9 cellular contexts compared by ENCODE assay signal in genomic region chr9:125705893-125706292, GRCh38. TPM values are rescaled to one million over a fixed set of nuclear protein-coding genes. Genes with fewer than 3 reads are reported as not detected.
A peak's percentile ranks its signal among the peaks of the same experiment; 100 is the strongest.
DNase-seq lines count a peak whose midpoint lies in the region; ATAC-seq, FAIRE-seq and TF ChIP-seq lines count a peak whose summit lies in the region.
"Had no signal": no experiment of that assay in that cellular context is flagged by ENCODE, and none has a peak within 500 bp of the region (broad histone marks: within the 10 kb centered on the region; RNA-seq: fewer than 3 reads in every experiment).

No MANE protein-coding gene starts in this region.

- CTCF ChIA-PET in activated CD4-positive, alpha-beta T cell treated with anti-CD3 and anti-CD28 coated beads, Interleukin-2, amount 10 ng/mL, durations not matched to agents 7 days and 5 days (lab: Charles Lee) = no interaction called here

- H3K4me1 ChIP-seq in keratinocyte (ENCODE audit: control insufficient read depth, extremely low read depth, insufficient read depth, low read length) (peaks cover 27% of the 10 kb centered on the region), suprapubic skin (peaks cover 39% of the 10 kb centered on the region)

- peaks cover 46% of the 10 kb centered on the region for H3K4me1 Mint-ChIP-seq in activated CD4-positive, alpha-beta T cell treated with anti-CD3 and anti-CD28 coated beads, Interleukin-2, amount 10 ng/mL, durations not matched to agents 7 days and 5 days
- peaks cover 34% of the 10 kb centered on the region for H3K4me1 Mint-ChIP-seq in activated T-helper 2 cell treated with anti-CD3 and anti-CD28 coated beads, Interferon-gamma antibody, Interleukin-2, Interleukin-4, amounts not matched to agents 10 μg/mL and 5 μg/mL and 100 μg/mL, durations not matched to agents 14 hours and 24 hours and 36 hours (ENCODE audit: low read depth)

- H4K20me1 ChIP-seq in keratinocyte (ENCODE audit: control insufficient read depth, extremely low read depth, insufficient read depth, low read length) = no peaks in the 10 kb centered on the region

- dilution Hi-C loops in keratinocyte (cut with MboI; ENCODE audit: extremely low pct_ligation_motif_present, low sequenced_read_pairs) = no loop called here

- TF ChIP-seq EP300 in suprapubic skin (IDR thresholded peaks at IDR 0.05) = no peak

- no peak for ATAC-seq in GM18502 (IDR thresholded peaks at IDR 0.05; ENCODE audit: poor library complexity, unreplicated experiment)

- H3K4me3 Mint-ChIP-seq in activated CD4-positive, alpha-beta T cell treated with anti-CD3 and anti-CD28 coated beads, Interleukin-2, amount 10 ng/mL, durations not matched to agents 7 days and 5 days = peak overlapping the region; percentile 88
- H3K4me3 Mint-ChIP-seq in activated T-helper 2 cell treated with anti-CD3 and anti-CD28 coated beads, Interferon-gamma antibody, Interleukin-2, Interleukin-4, amounts not matched to agents 10 μg/mL and 5 μg/mL and 100 μg/mL, durations not matched to agents 14 hours and 24 hours and 36 hours (ENCODE audit: low read depth) = peak overlapping the region; percentile 85

- FAIRE-seq in keratinocyte (lab: Jason Lieb, UNC) = no peak

- H3K27me3 ChIP-seq in keratinocyte (ENCODE audit: control insufficient read depth, extremely low read depth, insufficient read depth, low read length) = no peaks in the 10 kb centered on the region
- H3K27me3 ChIP-seq in suprapubic skin = no peaks in the 10 kb centered on the region

- H3K36me3 Mint-ChIP-seq in activated CD4-positive, alpha-beta T cell treated with anti-CD3 and anti-CD28 coated beads, Interleukin-2, amount 10 ng/mL, durations not matched to agents 7 days and 5 days (ENCODE audit: low read depth) = peaks cover 9% of the 10 kb centered on the region
- peaks cover 23% of the 10 kb centered on the region for H3K36me3 Mint-ChIP-seq in activated T-helper 2 cell treated with anti-CD3 and anti-CD28 coated beads, Interferon-gamma antibody, Interleukin-2, Interleukin-4, amounts not matched to agents 10 μg/mL and 5 μg/mL and 100 μg/mL, durations not matched to agents 14 hours and 24 hours and 36 hours (ENCODE audit: low read depth)

- 81% methylated on average over 4 of the region's 4 CpGs for WGBS in suprapubic skin

- peak overlapping the region; percentile 97 for H3K4me2 ChIP-seq in keratinocyte (ENCODE audit: control insufficient read depth, extremely low read depth, insufficient read depth, low read depth, low read length)

- no peaks in the 10 kb centered on the region for H3K27me3 Mint-ChIP-seq in activated CD4-positive, alpha-beta T cell treated with anti-CD3 and anti-CD28 coated beads, Interleukin-2, amount 10 ng/mL, durations not matched to agents 7 days and 5 days
- H3K27me3 Mint-ChIP-seq in activated T-helper 2 cell treated with anti-CD3 and anti-CD28 coated beads, Interferon-gamma antibody, Interleukin-2, Interleukin-4, amounts not matched to agents 10 μg/mL and 5 μg/mL and 100 μg/mL, durations not matched to agents 14 hours and 24 hours and 36 hours (ENCODE audit: low read depth) = no peaks in the 10 kb centered on the region

- POLR2A ChIA-PET in activated CD4-positive, alpha-beta T cell treated with anti-CD3 and anti-CD28 coated beads, Interleukin-2, amount 10 ng/mL, durations not matched to agents 7 days and 5 days (lab: Charles Lee) = no interaction called here

- H3K79me2 ChIP-seq in keratinocyte (ENCODE audit: control insufficient read depth, insufficient read depth, low read length) = peaks cover 50% of the 10 kb centered on the region

- peak overlapping the region; percentile 91 to 96 (median 94) for H3K4me3 ChIP-seq in keratinocyte (ENCODE audit: control insufficient read depth in 2 of 3, extremely low read depth in 1 of 3, insufficient read depth in 2 of 3, low read depth in 1 of 3, low read length in 3 of 3)
- H3K4me3 ChIP-seq in suprapubic skin = peak overlapping the region; percentile 66

- TF ChIP-seq CTCF in keratinocyte (optimal IDR thresholded peaks at IDR 0.05 in 1 of 3, IDR thresholded peaks at IDR 0.05 in 1 of 3, conservative IDR thresholded peaks at IDR 0.05 in 1 of 3; ENCODE audit: extremely low read depth in 1 of 3, insufficient read depth in 2 of 3, low read length in 3 of 3) = no peak
- no peak for TF ChIP-seq CTCF in suprapubic skin (IDR thresholded peaks at IDR 0.05)

- no peaks in the 10 kb centered on the region for H3K9me3 Mint-ChIP-seq in activated CD4-positive, alpha-beta T cell treated with anti-CD3 and anti-CD28 coated beads, Interleukin-2, amount 10 ng/mL, durations not matched to agents 7 days and 5 days
- H3K9me3 Mint-ChIP-seq in activated T-helper 2 cell treated with anti-CD3 and anti-CD28 coated beads, Interferon-gamma antibody, Interleukin-2, Interleukin-4, amounts not matched to agents 10 μg/mL and 5 μg/mL and 100 μg/mL, durations not matched to agents 14 hours and 24 hours and 36 hours = no peaks in the 10 kb centered on the region

- peak overlapping the region; percentile 87 for H3K27ac ChIP-seq in keratinocyte (ENCODE audit: control insufficient read depth, insufficient read depth, low read length)
- H3K27ac ChIP-seq in suprapubic skin = no peak overlapping the region

- intact Hi-C loops in activated T-helper 2 cell treated with anti-CD3 and anti-CD28 coated beads, Interferon-gamma antibody, Interleukin-2, Interleukin-4, amounts not matched to agents 10 μg/mL and 5 μg/mL and 100 μg/mL, durations not matched to agents 14 hours and 24 hours and 36 hours (cut with micrococcal nuclease) = loop anchor here (2.0 kb wide), 1 partner anchor 55 kb away; no protein-coding TSS in a partner anchor

- DNase-seq in activated CD4-positive, alpha-beta T cell treated with anti-CD3 and anti-CD28 coated beads, Interleukin-2, amount 10 ng/mL, durations not matched to agents 7 days and 5 days = no peak
- DNase-seq in activated CD4-positive, alpha-beta T cell treated with anti-CD3 and anti-CD28 coated beads for 48 hours = no peak
- no peak for DNase-seq in activated T-helper 2 cell treated with anti-CD3 and anti-CD28 coated beads, Interferon-gamma antibody, Interleukin-2, Interleukin-4, amounts not matched to agents 10 μg/mL and 5 μg/mL and 100 μg/mL, durations not matched to agents 14 hours and 24 hours and 36 hours (ENCODE audit: low spot score)
- DNase-seq in keratinocyte (ENCODE audit: low read depth, low spot score) (no peak), suprapubic skin (ENCODE audit: low spot score in 2 of 2) (no peak), NCI-H526 treated with DMSO at 0.1 percent for 48 hours (lab: John Stamatoyannopoulos, UW) (no peak), activated gamma-delta T cell (lab: John Stamatoyannopoulos, UW) (no peak)
- DNase-seq: NCI-H446 had no signal

- no peak for TF ChIP-seq POLR2A in suprapubic skin (IDR thresholded peaks at IDR 0.05)

- H3K27ac Mint-ChIP-seq in activated CD4-positive, alpha-beta T cell treated with anti-CD3 and anti-CD28 coated beads, Interleukin-2, amount 10 ng/mL, durations not matched to agents 7 days and 5 days = no peak overlapping the region
- peak overlapping the region; percentile 9 for H3K27ac Mint-ChIP-seq in activated T-helper 2 cell treated with anti-CD3 and anti-CD28 coated beads, Interferon-gamma antibody, Interleukin-2, Interleukin-4, amounts not matched to agents 10 μg/mL and 5 μg/mL and 100 μg/mL, durations not matched to agents 14 hours and 24 hours and 36 hours

- H3K36me3 ChIP-seq in keratinocyte (ENCODE audit: control insufficient read depth in 2 of 2, extremely low read depth in 1 of 2, insufficient read depth in 2 of 2, low read length in 2 of 2) (peaks cover 0 to 3% of the 10 kb centered on the region in 2 experiments), suprapubic skin (no peaks in the 10 kb centered on the region)

- peak overlapping the region; percentile 94 for H3K9ac ChIP-seq in keratinocyte (ENCODE audit: control insufficient read depth, extremely low read depth, insufficient read depth, low read length)

- no peak overlapping the region for H2AFZ ChIP-seq in keratinocyte (ENCODE audit: control insufficient read depth, low read length)

- H3K9me3 ChIP-seq in keratinocyte (ENCODE audit: control insufficient read depth, low read depth, low read length) = no peaks in the 10 kb centered on the region
- H3K9me3 ChIP-seq in suprapubic skin = no peaks in the 10 kb centered on the region

- H3K9me1 ChIP-seq in keratinocyte (ENCODE audit: control insufficient read depth, extremely low read depth, insufficient read depth, low read length) = no peaks in the 10 kb centered on the region

RNA-seq across cellular contexts. Expression of gene MAPKAP1, which starts 1.1 kb away (rescaled TPM):
- 10 to 100 TPM; 58.7 to 63.6 TPM for total RNA-seq in activated CD4-positive, alpha-beta T cell treated with anti-CD3 and anti-CD28 coated beads, Interleukin-2, amount 10 ng/mL, durations not matched to agents 7 days and 5 days
- 77.9 and 83.8 TPM in 2 replicates for total RNA-seq in activated T-helper 2 cell treated with anti-CD3 and anti-CD28 coated beads, Interferon-gamma antibody, Interleukin-2, Interleukin-4, amounts not matched to agents 10 μg/mL and 5 μg/mL and 100 μg/mL, durations not matched to agents 14 hours and 24 hours and 36 hours
- polyA plus RNA-seq in keratinocyte = 105 to 145 TPM (median 129 TPM) in 3 replicates
- 41.9 TPM for polyA plus RNA-seq in keratinocyte (2011; ENCODE audit: low read depth)
- 111 and 193 TPM in 2 replicates for polyA plus RNA-seq in keratinocyte (2011; cell fraction: cytosol; rRNA removed)
- polyA plus RNA-seq in keratinocyte (2011; cell fraction: nucleus; rRNA removed) = 76.6 and 79.3 TPM in 2 replicates
- polyA plus RNA-seq in keratinocyte (2012; ENCODE audit: low replicate concordance) = 59.1 and 87.3 TPM in 2 replicates
- 131 to 227 TPM (median 175 TPM) in 3 replicates for polyA minus RNA-seq in keratinocyte
- 58.1 TPM for polyA minus RNA-seq in keratinocyte (2011; cell fraction: cytosol; rRNA and poly(A)+ RNA removed)
- polyA minus RNA-seq in keratinocyte (2011; cell fraction: nucleus; rRNA and poly(A)+ RNA removed) = 60.0 and 115 TPM in 2 replicates
- total RNA-seq in suprapubic skin = 10 to 100 TPM; 57.6 to 70.2 (median 68.7) TPM

RNA-seq across cellular contexts. Expression of gene PBX3, which starts 41.3 kb away (rescaled TPM):
- total RNA-seq in activated CD4-positive, alpha-beta T cell treated with anti-CD3 and anti-CD28 coated beads, Interleukin-2, amount 10 ng/mL, durations not matched to agents 7 days and 5 days = 10 to 100 TPM; 21.5 to 22.5 TPM
- 20.6 and 21.4 TPM in 2 replicates for total RNA-seq in activated T-helper 2 cell treated with anti-CD3 and anti-CD28 coated beads, Interferon-gamma antibody, Interleukin-2, Interleukin-4, amounts not matched to agents 10 μg/mL and 5 μg/mL and 100 μg/mL, durations not matched to agents 14 hours and 24 hours and 36 hours
- polyA plus RNA-seq in keratinocyte = 20.9 to 26.3 TPM (median 23.5 TPM) in 3 replicates
- 7.4 TPM for polyA plus RNA-seq in keratinocyte (2011; ENCODE audit: low read depth)
- polyA plus RNA-seq in keratinocyte (2011; cell fraction: cytosol; rRNA removed) = 14.7 and 22.8 TPM in 2 replicates
- 33.9 and 36.7 TPM in 2 replicates for polyA plus RNA-seq in keratinocyte (2011; cell fraction: nucleus; rRNA removed)
- 12.2 and 14.5 TPM in 2 replicates for polyA plus RNA-seq in keratinocyte (2012; ENCODE audit: low replicate concordance)
- 9.8 to 36.5 TPM (median 15.6 TPM) in 3 replicates for polyA minus RNA-seq in keratinocyte
- polyA minus RNA-seq in keratinocyte (2011; cell fraction: cytosol; rRNA and poly(A)+ RNA removed) = 16.5 TPM
- polyA minus RNA-seq in keratinocyte (2011; cell fraction: nucleus; rRNA and poly(A)+ RNA removed) = 40.9 and 54.4 TPM in 2 replicates
- 10 to 100 TPM; 25.7 to 71.5 (median 45.1) TPM for total RNA-seq in suprapubic skin
